ENCODE assay signal across 25 cellular contexts in the genomic region with DNA sequence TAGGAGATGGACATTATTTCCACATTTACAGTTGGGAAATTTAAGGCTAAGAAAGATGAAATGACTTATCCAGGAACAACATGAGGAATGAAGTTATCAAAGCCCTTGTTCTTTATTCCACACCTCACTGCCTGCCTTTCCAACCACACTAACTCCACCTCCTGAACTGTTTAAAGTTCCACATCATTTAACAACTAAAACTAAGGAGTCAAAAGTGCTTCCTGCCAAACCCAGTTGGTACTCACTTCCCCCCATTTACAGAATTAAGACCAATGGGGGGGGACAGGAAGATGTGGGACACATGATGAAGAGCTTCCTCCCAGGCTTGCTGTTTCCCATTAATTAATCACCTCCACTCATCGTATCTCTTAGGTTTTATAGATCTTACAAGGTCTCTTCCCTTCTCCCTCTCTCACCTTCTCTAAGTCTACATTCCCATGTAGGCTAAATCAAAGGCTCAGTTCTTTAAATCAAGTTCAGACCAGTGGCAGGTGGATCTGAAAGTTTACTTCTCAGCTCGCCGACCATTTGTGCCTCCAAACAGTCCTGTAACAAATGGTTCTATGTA. TPM values are rescaled to one million over a fixed set of nuclear protein-coding genes. Genes with fewer than 3 reads are reported as not detected.
DNase-seq lines count a peak whose midpoint lies in the region; ATAC-seq, FAIRE-seq and TF ChIP-seq lines count a peak whose summit lies in the region.
"Had no signal": no experiment of that assay in that cellular context is flagged by ENCODE, and none has a peak within 500 bp of the region (broad histone marks: within the 10 kb centered on the region; RNA-seq: fewer than 3 reads in every experiment).

No MANE protein-coding gene starts in this region.

- no peak overlapping the region for H3K4me3 Mint-ChIP-seq in activated naive CD4-positive, alpha-beta T cell treated with anti-CD3 and anti-CD28 coated beads for 36 hours
- H3K4me3 Mint-ChIP-seq in nephron progenitor cell: no peak overlapping the region
- H3K4me3 Mint-ChIP-seq: CD8-positive, alpha-beta T cell; immature natural killer cell; neural crest cell had no signal

- ATAC-seq in K562 (no peak), GM18861 (IDR thresholded peaks at IDR 0.05; ENCODE audit: unreplicated experiment) (no peak)
- ATAC-seq: activated CD4-positive, CD25-positive, alpha-beta regulatory T cell treated with anti-CD3 and anti-CD28 coated beads, Interleukin-2, amount 50 U/mL, for 24 hours; CD8-positive, alpha-beta T cell; esophagus mucosa had no signal

- no peak for TF ChIP-seq RAD21 in K562 (CRISPR knock-in tag; conservative IDR thresholded peaks at IDR 0.05 in 1 of 2, IDR thresholded peaks at IDR 0.05 in 1 of 2)

- no TSS peak for BruUV-seq in K562 (replicated peaks; lab: Mats Ljungman, UMichigan)

- H3K9me1 ChIP-seq in K562 (ENCODE audit: control insufficient read depth, insufficient read depth, low read length): no peaks in the 10 kb centered on the region

- H3K9ac ChIP-seq in K562 (ENCODE audit: insufficient read depth in 1 of 2, low read depth in 2 of 2, low read length in 2 of 2): no peak overlapping the region

- H3K27me3 Mint-ChIP-seq in activated naive CD4-positive, alpha-beta T cell treated with anti-CD3 and anti-CD28 coated beads for 36 hours (ENCODE audit: low read depth): no peaks in the 10 kb centered on the region
- H3K27me3 Mint-ChIP-seq in nephron progenitor cell (ENCODE audit: low read depth, poor library complexity): peaks cover 6% of the 10 kb centered on the region

- no peak overlapping the region for H3K4me2 ChIP-seq in K562 (ENCODE audit: insufficient read depth, low read length)
- H3K4me2 ChIP-seq: hepatocyte had no signal

- H3K27me3 ChIP-seq in K562 (ENCODE audit: control insufficient read depth in 2 of 2, insufficient read depth in 2 of 2, low read length in 2 of 2): no peaks in the 10 kb centered on the region
- H3K27me3 ChIP-seq: hepatocyte, suprapubic skin, uterus had no signal

- H3K27ac ChIP-seq in K562 (ENCODE audit: extremely low read depth, low read depth, low read length): no peak overlapping the region
- H3K27ac ChIP-seq: hepatocyte, suprapubic skin had no signal

- WGBS in K562 (ENCODE audit: insufficient coverage, low coverage, missing lambda C conversion rate): 94% methylated on average over 3 of the region's 3 CpGs

- no peak for DNase-seq in activated naive CD4-positive, alpha-beta T cell treated with anti-CD3 and anti-CD28 coated beads for 36 hours
- DNase-seq in activated naive CD4-positive, alpha-beta T cell treated with anti-CD3 and anti-CD28 coated beads, Interleukin-2, amount 50 U/mL, for 16 hours: no peak
- peak; percentile 8 for DNase-seq in MV-4-11 (lab: John Stamatoyannopoulos, UW)
- no peak for DNase-seq in K562 (ENCODE audit: extremely low read depth in 1 of 4, low spot score in 3 of 4)
- DNase-seq in nephron progenitor cell: no peak
- no peak for DNase-seq in activated CD4-positive, CD25-positive, alpha-beta regulatory T cell treated with anti-CD3 and anti-CD28 coated beads, Interleukin-2, amount 50 U/mL, for 72 hours
- DNase-seq in H54 (ENCODE audit: insufficient read length, low spot score): no peak
- DNase-seq: activated gamma-delta T cell treated with Interleukin-2 at 50 U/mL for 16 hours; CD8-positive, alpha-beta T cell; DMS153; effector CD8-positive, alpha-beta T cell; foreskin melanocyte; GDM1; immature natural killer cell; NCI-H187; NCI-H774; SHP77; uterus had no signal

- no peaks in the 10 kb centered on the region for H3K9me3 Mint-ChIP-seq in activated naive CD4-positive, alpha-beta T cell treated with anti-CD3 and anti-CD28 coated beads for 36 hours
- H3K9me3 Mint-ChIP-seq in nephron progenitor cell: no peaks in the 10 kb centered on the region
- H3K9me3 Mint-ChIP-seq: CD8-positive, alpha-beta T cell; immature natural killer cell; neural crest cell had no signal

- H3K4me1 Mint-ChIP-seq in activated naive CD4-positive, alpha-beta T cell treated with anti-CD3 and anti-CD28 coated beads for 36 hours (ENCODE audit: low read depth): peaks cover 7% of the 10 kb centered on the region
- H3K4me1 Mint-ChIP-seq in nephron progenitor cell: peaks cover 12% of the 10 kb centered on the region
- H3K4me1 Mint-ChIP-seq: neural crest cell had no signal

- FAIRE-seq in K562 (lab: Jason Lieb, UNC) (no peak), H54 (lab: Jason Lieb, UNC) (no peak)
- FAIRE-seq: astrocyte had no signal

- CTCF ChIA-PET in activated naive CD4-positive, alpha-beta T cell treated with anti-CD3 and anti-CD28 coated beads for 36 hours (lab: Charles Lee): no interaction called here
- CTCF ChIA-PET in K562 (lab: Yijun Ruan, JAX; ENCODE audit: low intra/inter-chr PET ratio): no interaction called here

- no peaks in the 10 kb centered on the region for H4K20me1 ChIP-seq in K562 (replicated peaks; ENCODE audit: control insufficient read depth, insufficient read depth, low read length)

- peaks cover 31% of the 10 kb centered on the region for H3K36me3 Mint-ChIP-seq in activated naive CD4-positive, alpha-beta T cell treated with anti-CD3 and anti-CD28 coated beads for 36 hours (ENCODE audit: low read depth)
- peaks cover 61% of the 10 kb centered on the region for H3K36me3 Mint-ChIP-seq in nephron progenitor cell (ENCODE audit: low read depth)

- no peak for TF ChIP-seq CTCF in K562 (IDR thresholded peaks at IDR 0.05 in 2 of 3, conservative IDR thresholded peaks at IDR 0.05 in 1 of 3; ENCODE audit: insufficient read depth in 2 of 3, low read depth in 1 of 3, low read length in 3 of 3)
- TF ChIP-seq CTCF in nephron progenitor cell (IDR thresholded peaks at IDR 0.05): no peak

- no peak for TF ChIP-seq EP300 in K562 (IDR thresholded peaks at IDR 0.05; ENCODE audit: low read length)

- in situ Hi-C loops in K562 (cut with MboI): no loop called here

- intact Hi-C loops in activated naive CD4-positive, alpha-beta T cell treated with anti-CD3 and anti-CD28 coated beads for 36 hours (cut with micrococcal nuclease): no loop called here
- intact Hi-C loops in K562 (cut with micrococcal nuclease): no loop called here

- no peak overlapping the region for H3K4me3 ChIP-seq in K562
- H3K4me3 ChIP-seq: hepatocyte, suprapubic skin, uterus had no signal

- H3K27ac Mint-ChIP-seq in activated naive CD4-positive, alpha-beta T cell treated with anti-CD3 and anti-CD28 coated beads for 36 hours: peak overlapping the region; percentile 72
- peak overlapping the region; percentile 82 for H3K27ac Mint-ChIP-seq in nephron progenitor cell
- H3K27ac Mint-ChIP-seq: CD8-positive, alpha-beta T cell had no signal

- no peak overlapping the region for H2AFZ ChIP-seq in K562 (ENCODE audit: low read depth, low read length)
- H2AFZ ChIP-seq: hepatocyte had no signal

- H3K36me3 ChIP-seq in K562 (ENCODE audit: control insufficient read depth, insufficient read depth, low read length): peaks cover 74% of the 10 kb centered on the region
- H3K36me3 ChIP-seq: uterus had no signal

- H3K9me3 ChIP-seq in K562 (replicated peaks; ENCODE audit: control insufficient read depth, insufficient read depth, low read depth, low read length): no peaks in the 10 kb centered on the region
- H3K9me3 ChIP-seq: suprapubic skin, uterus had no signal

- H3K4me1 ChIP-seq in K562 (replicated peaks in 1 of 2; ENCODE audit: control insufficient read depth in 2 of 2, insufficient read depth in 2 of 2, low read length in 2 of 2): no peaks in the 10 kb centered on the region; a peak in 1 of 5 replicates
- H3K4me1 ChIP-seq: suprapubic skin, uterus had no signal

- TF ChIP-seq POLR2A in K562 (conservative IDR thresholded peaks at IDR 0.05): peak; percentile 30; the same call in 1 of the 2 replicates
- no peak for TF ChIP-seq POLR2A in H54 (IDR thresholded peaks at IDR 0.05; ENCODE audit: low read depth, low read length)

- POLR2A ChIA-PET in K562 (lab: Yijun Ruan, JAX): interaction anchor here (0.9 kb wide), 2 partner anchors 35 to 134 kb away, joined by 3 to 4 read pairs; no protein-coding TSS in a partner anchor

- H3K79me2 ChIP-seq in K562 (ENCODE audit: control insufficient read depth, insufficient read depth, low read length): peaks cover 3% of the 10 kb centered on the region; the same call in 1 of the 3 replicates

RNA-seq across cellular contexts. Expression of a gene that starts 19.2 kb away (rescaled TPM):
- total RNA-seq in activated naive CD4-positive, alpha-beta T cell treated with anti-CD3 and anti-CD28 coated beads for 36 hours: 10 to 100 TPM; 25.6 to 26.7 TPM
- 29.2 and 76.2 TPM in 2 replicates for total RNA-seq in K562 (2011; cell fraction: chromatin; rRNA removed; ENCODE audit: low replicate concordance)
- 97.2 and 110 TPM in 2 replicates for total RNA-seq in K562 (2011; cell fraction: nucleolus; rRNA removed)
- total RNA-seq in K562 (2011; cell fraction: nucleoplasm; rRNA removed): 81.8 and 82.7 TPM in 2 replicates
- total RNA-seq in K562 (2014; rRNA removed) (42.8 and 45.1 TPM in 2 replicates), K562 (2014; rRNA removed; fragmentation: Illumina TruSeq; extraction: Trizol) (17.8 and 22.4 TPM in 2 replicates), K562 (2015; rRNA removed; fragmentation: Illumina TruSeq; extraction: Trizol) (27.2 and 30.8 TPM in 2 replicates), K562 (2021) (35.6 and 37.8 TPM in 2 replicates)
- polyA plus RNA-seq in K562 (2011; rRNA removed) (35.4 and 49.7 TPM in 2 replicates), K562 (2014; fragmentation: Illumina TruSeq; extraction: Trizol) (21.2 and 31.4 TPM in 2 replicates), K562 (2014; fragmentation: Nextera tagmentation; extraction: Ambion mirVana) (100 to 1,000 TPM in 1 of 2 experiments, 10 to 100 TPM in 1; 79.4 to 110 TPM), K562 (2014; rRNA removed) (50.9 and 55.7 TPM in 2 replicates)
- polyA plus RNA-seq in K562 (2011; cell fraction: cytosol; rRNA removed): 81.1 and 94.4 TPM in 2 replicates
- polyA plus RNA-seq in K562 (2011; cell fraction: nucleus; rRNA removed): 33.4 and 33.8 TPM in 2 replicates
- 39.5 and 56.3 TPM in 2 replicates for polyA plus RNA-seq in K562 (2012)
- 34.9 and 37.8 TPM in 2 replicates for polyA minus RNA-seq in K562 (2011; rRNA and poly(A)+ RNA removed)
- polyA minus RNA-seq in K562 (2011; cell fraction: cytosol; rRNA and poly(A)+ RNA removed): 18.9 and 27.4 TPM in 2 replicates
- polyA minus RNA-seq in K562 (2011; cell fraction: nucleus; rRNA and poly(A)+ RNA removed): 13.7 and 19.7 TPM in 2 replicates

RNA-seq across cellular contexts. Expression of a gene that starts 29.5 kb away (rescaled TPM):
- total RNA-seq in activated naive CD4-positive, alpha-beta T cell treated with anti-CD3 and anti-CD28 coated beads for 36 hours: under 1 TPM; 0.17 to 0.31 TPM
- not detected in 2 replicates for total RNA-seq in K562 (2011; cell fraction: chromatin; rRNA removed; ENCODE audit: low replicate concordance)
- not detected in 2 replicates for total RNA-seq in K562 (2011; cell fraction: nucleolus; rRNA removed)
- not detected in 2 replicates for total RNA-seq in K562 (2011; cell fraction: nucleoplasm; rRNA removed)
- total RNA-seq in K562 (2014; rRNA removed) (not detected in 2 replicates), K562 (2014; rRNA removed; fragmentation: Illumina TruSeq; extraction: Trizol) (not detected in 2 replicates), K562 (2015; rRNA removed; fragmentation: Illumina TruSeq; extraction: Trizol) (not detected in 2 replicates), K562 (2021) (not detected in 2 replicates)
- polyA plus RNA-seq in K562 (2011; rRNA removed) (0.03 TPM in 1 of 2 replicates, not detected in the other), K562 (2014; fragmentation: Illumina TruSeq; extraction: Trizol) (0.10 TPM in 1 of 2 replicates, not detected in the other), K562 (2014; fragmentation: Nextera tagmentation; extraction: Ambion mirVana) (not detected), K562 (2014; rRNA removed) (0.28 TPM in 1 of 2 replicates, not detected in the other)
- polyA plus RNA-seq in K562 (2011; cell fraction: cytosol; rRNA removed): 0.12 TPM in 1 of 2 replicates, not detected in the other
- not detected in 2 replicates for polyA plus RNA-seq in K562 (2011; cell fraction: nucleus; rRNA removed)
- 0.10 and 0.11 TPM in 2 replicates for polyA plus RNA-seq in K562 (2012)
- polyA minus RNA-seq in K562 (2011; rRNA and poly(A)+ RNA removed): not detected in 2 replicates
- not detected in 2 replicates for polyA minus RNA-seq in K562 (2011; cell fraction: cytosol; rRNA and poly(A)+ RNA removed)
- polyA minus RNA-seq in K562 (2011; cell fraction: nucleus; rRNA and poly(A)+ RNA removed): not detected in 2 replicates

RNA-seq across cellular contexts. Expression of a gene that starts 32.5 kb away (rescaled TPM):
- 10 to 100 TPM; 79.8 to 83.9 TPM for total RNA-seq in activated naive CD4-positive, alpha-beta T cell treated with anti-CD3 and anti-CD28 coated beads for 36 hours
- total RNA-seq in K562 (2011; cell fraction: chromatin; rRNA removed; ENCODE audit: low replicate concordance): 48.1 and 49.0 TPM in 2 replicates
- total RNA-seq in K562 (2011; cell fraction: nucleolus; rRNA removed): 32.9 and 33.7 TPM in 2 replicates
- 64.8 and 108 TPM in 2 replicates for total RNA-seq in K562 (2011; cell fraction: nucleoplasm; rRNA removed)
- 53.0 and 71.1 TPM in 2 replicates for total RNA-seq in K562 (2014; rRNA removed)
- 78.4 and 82.8 TPM in 2 replicates for total RNA-seq in K562 (2014; rRNA removed; fragmentation: Illumina TruSeq; extraction: Trizol)
- total RNA-seq in K562 (2015; rRNA removed; fragmentation: Illumina TruSeq; extraction: Trizol): 95.0 and 102 TPM in 2 replicates
- 104 and 108 TPM in 2 replicates for total RNA-seq in K562 (2021)
- polyA plus RNA-seq in K562 (2011; rRNA removed): 66.3 and 82.2 TPM in 2 replicates
- polyA plus RNA-seq in K562 (2011; cell fraction: cytosol; rRNA removed): 56.4 and 75.0 TPM in 2 replicates
- 32.9 and 38.2 TPM in 2 replicates for polyA plus RNA-seq in K562 (2011; cell fraction: nucleus; rRNA removed)
- polyA plus RNA-seq in K562 (2012): 40.9 and 63.3 TPM in 2 replicates
- 98.5 and 124 TPM in 2 replicates for polyA plus RNA-seq in K562 (2014; fragmentation: Illumina TruSeq; extraction: Trizol)
- polyA plus RNA-seq in K562 (2014; fragmentation: Nextera tagmentation; extraction: Ambion mirVana): 100 to 1,000 TPM in 1 of 2 experiments, 10 to 100 TPM in 1; 89.3 to 258 TPM
- 70.0 and 80.9 TPM in 2 replicates for polyA plus RNA-seq in K562 (2014; rRNA removed)
- polyA minus RNA-seq in K562 (2011; rRNA and poly(A)+ RNA removed): 133 and 173 TPM in 2 replicates
- 44.4 and 52.5 TPM in 2 replicates for polyA minus RNA-seq in K562 (2011; cell fraction: cytosol; rRNA and poly(A)+ RNA removed)
- 11.3 and 24.1 TPM in 2 replicates for polyA minus RNA-seq in K562 (2011; cell fraction: nucleus; rRNA and poly(A)+ RNA removed)

RNA-seq across cellular contexts. Expression of a gene that starts 36.6 kb away (rescaled TPM):
- total RNA-seq in activated naive CD4-positive, alpha-beta T cell treated with anti-CD3 and anti-CD28 coated beads for 36 hours: 10 to 100 TPM; 15.9 to 19.4 TPM
- 33.6 and 98.9 TPM in 2 replicates for total RNA-seq in K562 (2011; cell fraction: chromatin; rRNA removed; ENCODE audit: low replicate concordance)
- 135 and 137 TPM in 2 replicates for total RNA-seq in K562 (2011; cell fraction: nucleolus; rRNA removed)
- 99.2 and 101 TPM in 2 replicates for total RNA-seq in K562 (2011; cell fraction: nucleoplasm; rRNA removed)
- 31.1 and 37.6 TPM in 2 replicates for total RNA-seq in K562 (2014; rRNA removed)
- total RNA-seq in K562 (2014; rRNA removed; fragmentation: Illumina TruSeq; extraction: Trizol): 11.4 and 11.6 TPM in 2 replicates
- 24.1 and 26.8 TPM in 2 replicates for total RNA-seq in K562 (2015; rRNA removed; fragmentation: Illumina TruSeq; extraction: Trizol)
- 41.9 and 47.4 TPM in 2 replicates for total RNA-seq in K562 (2021)
- polyA plus RNA-seq in K562 (2011; rRNA removed): 46.6 and 55.1 TPM in 2 replicates
- 121 and 218 TPM in 2 replicates for polyA plus RNA-seq in K562 (2011; cell fraction: cytosol; rRNA removed)
- 51.8 and 71.7 TPM in 2 replicates for polyA plus RNA-seq in K562 (2011; cell fraction: nucleus; rRNA removed)
- 62.0 and 81.3 TPM in 2 replicates for polyA plus RNA-seq in K562 (2012)
- polyA plus RNA-seq in K562 (2014; fragmentation: Illumina TruSeq; extraction: Trizol): 49.5 and 60.5 TPM in 2 replicates
- polyA plus RNA-seq in K562 (2014; fragmentation: Nextera tagmentation; extraction: Ambion mirVana): 10 to 100 TPM; 10.4 to 14.8 TPM
- polyA plus RNA-seq in K562 (2014; rRNA removed): 56.3 and 57.8 TPM in 2 replicates
- 31.6 and 48.8 TPM in 2 replicates for polyA minus RNA-seq in K562 (2011; rRNA and poly(A)+ RNA removed)
- 44.7 and 61.0 TPM in 2 replicates for polyA minus RNA-seq in K562 (2011; cell fraction: cytosol; rRNA and poly(A)+ RNA removed)
- polyA minus RNA-seq in K562 (2011; cell fraction: nucleus; rRNA and poly(A)+ RNA removed): 24.7 and 25.6 TPM in 2 replicates
